ENCODE assay signal across 1 cellular context in the genomic region with DNA sequence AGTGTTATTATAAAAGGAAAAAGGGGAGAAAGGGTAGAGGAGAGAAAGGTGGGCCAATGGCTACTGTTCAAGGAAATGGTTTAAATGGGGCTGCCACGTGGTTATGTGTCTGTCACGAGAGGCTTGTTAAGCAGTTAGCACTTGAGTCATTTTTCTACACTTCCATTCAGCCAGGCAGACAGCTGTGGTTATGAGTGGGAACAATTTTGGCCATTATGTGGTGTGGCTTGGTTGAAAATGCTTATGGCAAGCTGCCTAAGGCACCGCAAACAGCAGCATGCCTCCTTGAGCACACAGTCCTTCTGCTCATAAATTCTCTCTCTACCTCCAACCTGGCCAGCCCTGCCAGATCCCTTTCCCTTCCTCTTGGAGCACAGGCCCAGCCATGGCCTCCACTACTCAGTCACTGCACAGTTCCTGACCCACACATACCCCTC.
TF ChIP-seq lines count a peak whose summit lies in the region.

No MANE protein-coding gene starts in this region.

TF ChIP-seq in SK-N-SH treated with all-trans-retinoic acid at 6 μM for 48 hours, 23 proteins besides CTCF, POLR2A, EP300 and RAD21 (continued from another document):
- TF ChIP-seq, protein P1, sequence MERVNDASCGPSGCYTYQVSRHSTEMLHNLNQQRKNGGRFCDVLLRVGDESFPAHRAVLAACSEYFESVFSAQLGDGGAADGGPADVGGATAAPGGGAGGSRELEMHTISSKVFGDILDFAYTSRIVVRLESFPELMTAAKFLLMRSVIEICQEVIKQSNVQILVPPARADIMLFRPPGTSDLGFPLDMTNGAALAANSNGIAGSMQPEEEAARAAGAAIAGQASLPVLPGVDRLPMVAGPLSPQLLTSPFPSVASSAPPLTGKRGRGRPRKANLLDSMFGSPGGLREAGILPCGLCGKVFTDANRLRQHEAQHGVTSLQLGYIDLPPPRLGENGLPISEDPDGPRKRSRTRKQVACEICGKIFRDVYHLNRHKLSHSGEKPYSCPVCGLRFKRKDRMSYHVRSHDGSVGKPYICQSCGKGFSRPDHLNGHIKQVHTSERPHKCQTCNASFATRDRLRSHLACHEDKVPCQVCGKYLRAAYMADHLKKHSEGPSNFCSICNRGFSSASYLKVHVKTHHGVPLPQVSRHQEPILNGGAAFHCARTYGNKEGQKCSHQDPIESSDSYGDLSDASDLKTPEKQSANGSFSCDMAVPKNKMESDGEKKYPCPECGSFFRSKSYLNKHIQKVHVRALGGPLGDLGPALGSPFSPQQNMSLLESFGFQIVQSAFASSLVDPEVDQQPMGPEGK (CRISPR knock-in tag; IDR thresholded peaks at IDR 0.05; ENCODE audit: borderline replicate concordance) = no peak
- TF ChIP-seq BACH2 (CRISPR knock-in tag; IDR thresholded peaks at IDR 0.05; ENCODE audit: borderline replicate concordance) (no peak), GLIS3 (CRISPR knock-in tag; IDR thresholded peaks at IDR 0.05) (no peak), ZFP30 (CRISPR knock-in tag; IDR thresholded peaks at IDR 0.05) (no peak), ARNTL (CRISPR knock-in tag; IDR thresholded peaks at IDR 0.05; ENCODE audit: borderline replicate concordance, low read depth) (no peak), TCF4 (CRISPR knock-in tag; IDR thresholded peaks at IDR 0.05; ENCODE audit: borderline replicate concordance) (no peak)
TF ChIP-seq in SK-N-SH treated with all-trans-retinoic acid at 6 μM for 48 hours: peak in this region for 0.
